8 cellular contexts compared by ENCODE assay signal in the genomic region with DNA sequence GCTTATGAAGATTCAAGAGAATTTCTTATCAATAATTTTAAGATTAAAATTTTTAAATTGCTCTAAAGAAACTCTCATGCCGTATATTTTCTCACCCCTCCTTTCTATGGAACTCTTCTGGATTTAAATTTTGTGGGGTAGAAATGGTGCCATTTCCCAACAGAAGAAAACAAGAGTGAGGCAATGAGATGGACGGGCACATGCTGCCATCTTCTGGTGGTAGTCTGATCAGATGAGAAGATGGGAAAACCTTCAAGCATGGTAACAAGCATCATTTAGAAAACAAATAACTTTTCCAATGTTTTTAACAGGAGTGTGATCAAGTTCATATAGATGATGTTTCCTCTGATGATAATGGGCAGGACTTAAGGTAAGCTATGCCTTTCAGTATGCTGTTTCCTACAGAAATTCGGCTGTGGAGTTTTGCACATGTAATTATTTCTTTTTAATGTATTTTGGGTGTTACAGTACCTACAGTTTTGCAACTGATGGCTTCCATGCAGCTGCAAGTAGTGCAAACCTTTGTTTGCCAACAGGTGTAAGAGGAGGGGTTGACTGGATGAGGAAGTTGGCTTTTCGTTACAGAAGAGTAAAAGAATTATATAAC.
DNase-seq lines count a peak whose midpoint lies in the region; ATAC-seq, FAIRE-seq and TF ChIP-seq lines count a peak whose summit lies in the region.

No MANE protein-coding gene starts in this region.

- H3K27me3 Mint-ChIP-seq in T-helper 17 cell = peaks cover 50% of the 10 kb centered on the region

- no peaks in the 10 kb centered on the region for H3K36me3 ChIP-seq in adrenal gland (replicated peaks in 1 of 2)
- no peaks in the 10 kb centered on the region for H3K36me3 ChIP-seq in small intestine (ENCODE audit: control insufficient read depth in 2 of 2, insufficient read depth in 2 of 2, low read length in 2 of 2)

- peak; percentile 56 for DNase-seq in AG08395 (ENCODE audit: low spot score)
- DNase-seq in GM13977 (ENCODE audit: low spot score) = peak; percentile 15
- peak; percentile 59 for DNase-seq in NCI-H146 (lab: John Stamatoyannopoulos, UW)
- peak; percentile 37 to 81 (median 49) for DNase-seq in adrenal gland
- peak; percentile 33 to 61 (median 60) for DNase-seq in right cardiac atrium
- DNase-seq in small intestine = peak; percentile 12
- no peak for DNase-seq in T-helper 17 cell

- TF ChIP-seq CTCF in GM13977 (IDR thresholded peaks at IDR 0.05; ENCODE audit: extremely low read depth, insufficient read depth, missing control alignments) (peak; percentile 66), adrenal gland (IDR thresholded peaks at IDR 0.05) (peak; percentile 42 to 78 (median 69))

- H3K4me3 Mint-ChIP-seq in T-helper 17 cell = no peak overlapping the region

- H3K27me3 ChIP-seq in adrenal gland (peaks cover 4% of the 10 kb centered on the region), right cardiac atrium (ENCODE audit: control insufficient read depth, insufficient read depth) (no peaks in the 10 kb centered on the region), small intestine (ENCODE audit: control insufficient read depth in 2 of 2, insufficient read depth in 2 of 2, low read length in 2 of 2) (no peaks in the 10 kb centered on the region)

- no peaks in the 10 kb centered on the region for H3K4me1 Mint-ChIP-seq in T-helper 17 cell

- no peak overlapping the region for H3K27ac ChIP-seq in adrenal gland
- H3K27ac ChIP-seq in right cardiac atrium (ENCODE audit: low read length) = no peak overlapping the region
- no peak overlapping the region for H3K27ac ChIP-seq in small intestine (ENCODE audit: low read depth in 1 of 2, low read length in 1 of 2)

- no peak for FAIRE-seq in small intestine (lab: Jason Lieb, UNC)

- H3K27ac Mint-ChIP-seq in T-helper 17 cell = no peak overlapping the region

- no peaks in the 10 kb centered on the region for H3K4me1 ChIP-seq in adrenal gland (replicated peaks in 1 of 2)
- H3K4me1 ChIP-seq in right cardiac atrium (ENCODE audit: control insufficient read depth, insufficient read depth, low read length) = no peaks in the 10 kb centered on the region
- no peaks in the 10 kb centered on the region for H3K4me1 ChIP-seq in small intestine (ENCODE audit: control insufficient read depth in 2 of 2, insufficient read depth in 1 of 2, low read depth in 1 of 2, low read length in 1 of 2)

- ATAC-seq in right cardiac atrium (no peak), T-helper 17 cell (no peak), GM18520 (IDR thresholded peaks at IDR 0.05; ENCODE audit: unreplicated experiment) (no peak)

- H3K4me3 ChIP-seq in adrenal gland = no peak overlapping the region
- H3K4me3 ChIP-seq in right cardiac atrium (ENCODE audit: low read length) = no peak overlapping the region
- no peak overlapping the region for H3K4me3 ChIP-seq in small intestine (ENCODE audit: low read depth in 1 of 2, low read length in 2 of 2)

- 22 to 24% (median 23%) methylated on average over 4 of the region's 4 CpGs for WGBS in adrenal gland, 4 donors
- WGBS in right cardiac atrium = 37% methylated on average over 4 of the region's 4 CpGs
- WGBS in small intestine, 3 donors = 11 to 35% (median 15%) methylated on average over 4 of the region's 4 CpGs

- no peak for TF ChIP-seq POLR2A in adrenal gland (IDR thresholded peaks at IDR 0.05)

- intact Hi-C loops in adrenal gland (cut with DNase I) = loop anchor here in 1 of 2 donors (5.0 to 10.0 kb wide), 3 partner anchors 328 to 685 kb away; no protein-coding TSS in a partner anchor
- intact Hi-C loops in right cardiac atrium (cut with DNase I) = loop anchor here in 1 of 4 donors (5.0 to 10.0 kb wide), 2 partner anchors 550 to 688 kb away; no protein-coding TSS in a partner anchor

- in situ Hi-C loops in GM13977 (cut with MboI; ENCODE audit: low pct_unique_long_range_greater_than_20kb, low sequenced_read_pairs, unreplicated experiment) = no loop called here

- H3K9me3 ChIP-seq in adrenal gland (replicated peaks in 1 of 3) = no peaks in the 10 kb centered on the region
- no peaks in the 10 kb centered on the region for H3K9me3 ChIP-seq in right cardiac atrium (ENCODE audit: control insufficient read depth, low read length)
- H3K9me3 ChIP-seq in small intestine (ENCODE audit: control insufficient read depth, low read depth) = no peaks in the 10 kb centered on the region
- H3K9me3 ChIP-seq in T-helper 17 cell (ENCODE audit: control insufficient read depth, low read length, poor library complexity, severe bottlenecking) = no peaks in the 10 kb centered on the region

- no peaks in the 10 kb centered on the region for H3K36me3 Mint-ChIP-seq in T-helper 17 cell (ENCODE audit: low read depth)

Comparison
In these comparisons a context has a peak if more than half of its experiments do, and no peak if none do; other contexts are left out.
1. DNase-seq: peak in AG08395 (single experiment), GM13977 (single experiment), NCI-H146 (single experiment), adrenal gland (7 of 7), right cardiac atrium (3 of 3) and small intestine (single experiment); none in T-helper 17 cell (0 of 3).